Comparison of ENCODE assay signal across 28 cellular contexts in genomic region chr19:39709026-39709872, GRCh38. TPM values are rescaled to one million over a fixed set of nuclear protein-coding genes. Genes with fewer than 3 reads are reported as not detected.
DNase-seq lines count a peak whose midpoint lies in the region; ATAC-seq, FAIRE-seq and TF ChIP-seq lines count a peak whose summit lies in the region.
"Had no signal": no experiment of that assay in that cellular context is flagged by ENCODE, and none has a peak within 500 bp of the region (broad histone marks: within the 10 kb centered on the region; RNA-seq: fewer than 3 reads in every experiment).

No MANE protein-coding gene starts in this region.

- TF ChIP-seq CTCF in Calu3 (IDR thresholded peaks at IDR 0.05; ENCODE audit: unreplicated experiment) (no peak), GM12878 (IDR thresholded peaks at IDR 0.05 in 2 of 3, conservative IDR thresholded peaks at IDR 0.05 in 1 of 3; ENCODE audit: control insufficient read depth in 2 of 3, extremely low read depth in 1 of 3, insufficient read depth in 1 of 3, low read depth in 3 of 3, low read length in 3 of 3) (no peak)

- no peak for TF ChIP-seq RAD21 in GM12878 (IDR thresholded peaks at IDR 0.05; ENCODE audit: insufficient read depth, low read depth, low read length)

- peak overlapping the region; percentile 51 for H3K4me2 ChIP-seq in GM12878 (ENCODE audit: control insufficient read depth, insufficient read depth)
- H3K4me2 ChIP-seq: GM23338, KMS-11 had no signal

- no peak for TF ChIP-seq POLR2A in GM12878 (IDR thresholded peaks at IDR 0.05; ENCODE audit: low read depth, low read length)

- 90% methylated on average over 5 of the region's 5 CpGs for WGBS in HUES64
- 87% methylated on average over 5 of the region's 5 CpGs for WGBS in GM12878 (ENCODE audit: insufficient coverage, insufficient replicate concordance, low lambda C conversion rate, missing lambda C conversion rate)

- H3K79me2 ChIP-seq in GM12878 (ENCODE audit: control insufficient read depth, insufficient read depth, low read length) = peaks cover 2% of the 10 kb centered on the region

- BruUV-seq in Calu3 (replicated peaks; lab: Mats Ljungman, UMichigan) (no TSS peak), GM12878 (replicated peaks; lab: Mats Ljungman, UMichigan) (no TSS peak)

- H3K27ac ChIP-seq in HUES64 (ENCODE audit: low read depth, low read length) (no peak overlapping the region), GM12878 (ENCODE audit: control insufficient read depth, insufficient read depth) (peak overlapping the region; percentile 68)
- H3K27ac ChIP-seq: HL-60, KMS-11, SK-N-MC had no signal

- H4K20me1 ChIP-seq in GM12878 (ENCODE audit: control insufficient read depth, insufficient read depth) = no peaks in the 10 kb centered on the region

- H3K9me3 Mint-ChIP-seq in Calu3 (ENCODE audit: low read depth, unreplicated experiment) = no peaks in the 10 kb centered on the region

- no peak overlapping the region for H3K27ac Mint-ChIP-seq in Calu3 (ENCODE audit: unreplicated experiment)
- H3K27ac Mint-ChIP-seq: GM23338 had no signal

- no peak for TF ChIP-seq EP300 in GM12878 (IDR thresholded peaks at IDR 0.05; ENCODE audit: borderline replicate concordance in 1 of 2, control insufficient read depth in 1 of 2, low read depth in 2 of 2, low read length in 2 of 2)

- H3K9me3 ChIP-seq in HUES64 (ENCODE audit: insufficient read depth, low read depth, low read length) (no peaks in the 10 kb centered on the region), GM12878 (replicated peaks; ENCODE audit: control insufficient read depth, insufficient read depth, low read length) (peaks cover 2% of the 10 kb centered on the region; the same call in 1 of the 3 replicates)
- H3K9me3 ChIP-seq: BE2C, HAP-1 had no signal

- H3K27me3 Mint-ChIP-seq in Calu3 (ENCODE audit: unreplicated experiment) = peaks cover 99% of the 10 kb centered on the region

- DNase-seq in Calu3 (peak; percentile 33), GM12878 (ENCODE audit: low read depth, low spot score) (no peak), kidney tubule cell (ENCODE audit: low spot score) (peak; percentile 73), T-helper 2 cell (no peak), NCI-H1930 (lab: John Stamatoyannopoulos, UW) (no peak), left cardiac atrium (no peak)
- DNase-seq: BE2C, EL, GF-D8, NCI-H1105, NCI-H146, NCI-H2029 treated with DMSO at 0.1 percent for 48 hours, NCI-H2171, NCI-H345, NCI-H524 treated with DMSO at 0.1 percent for 48 hours, NCI-H82, OCI-M1, SHP77 treated with DMSO at 0.1 percent for 48 hours had no signal

- H3K4me1 ChIP-seq in HUES64 (ENCODE audit: insufficient read depth, low read length) (no peaks in the 10 kb centered on the region; the same call in 1 of the 2 replicates), GM12878 (ENCODE audit: control insufficient read depth, insufficient read depth, low read length) (peaks cover 50% of the 10 kb centered on the region)
- H3K4me1 ChIP-seq: BE2C, HAP-1 had no signal

- intact Hi-C loops in Calu3 (cut with micrococcal nuclease; ENCODE audit: unreplicated experiment) = no loop called here
- intact Hi-C loops in GM12878 (cut with micrococcal nuclease; ENCODE audit: unreplicated experiment) = loop anchor here (5.0 kb wide), 1 partner anchor 33 kb away; no protein-coding TSS in a partner anchor
- intact Hi-C loops in left cardiac atrium (cut with DNase I) = no loop called here

- H3K4me1 Mint-ChIP-seq in Calu3 (ENCODE audit: low read depth, unreplicated experiment) = no peaks in the 10 kb centered on the region
- H3K4me1 Mint-ChIP-seq: GM23338 had no signal

- in situ Hi-C loops in GM12878 (cut with MboI) = no loop called here

- H3K36me3 ChIP-seq in HUES64 (ENCODE audit: insufficient read depth, low read length) (no peaks in the 10 kb centered on the region), GM12878 (ENCODE audit: control insufficient read depth in 2 of 2, insufficient read depth in 2 of 2, low read length in 1 of 2) (no peaks in the 10 kb centered on the region)
- H3K36me3 ChIP-seq: BE2C, HAP-1 had no signal

- H3K36me3 Mint-ChIP-seq in Calu3 (ENCODE audit: insufficient read depth, unreplicated experiment) = no peaks in the 10 kb centered on the region

- SMC1A ChIA-PET in GM12878 (lab: Charles Lee; ENCODE audit: uncharacterized antibody, unreplicated experiment) = no interaction called here

- FAIRE-seq in GM12878 (lab: Jason Lieb, UNC) = no peak

- H3K27me3 ChIP-seq in HUES64 (ENCODE audit: insufficient read depth, low read length) = no peaks in the 10 kb centered on the region
- no peaks in the 10 kb centered on the region for H3K27me3 ChIP-seq in GM12878 (replicated peaks in 1 of 2; ENCODE audit: control insufficient read depth in 2 of 2, insufficient read depth in 2 of 2, low read length in 1 of 2)
- H3K27me3 ChIP-seq: BE2C had no signal

- H3K4me3 ChIP-seq in HUES64 (ENCODE audit: low read length) = no peak overlapping the region
- H3K4me3 ChIP-seq in GM12878 = no peak overlapping the region
- H3K4me3 ChIP-seq: GM23338, HAP-1, SK-N-MC had no signal

- H3K9ac ChIP-seq in HUES64 (ENCODE audit: low read depth, low read length) (peak overlapping the region; percentile 37; the same call in 1 of the 2 replicates), GM12878 (ENCODE audit: control insufficient read depth, insufficient read depth, low read length) (no peak overlapping the region)
- H3K9ac ChIP-seq: KMS-11 had no signal

- H2AFZ ChIP-seq in GM12878 (ENCODE audit: control insufficient read depth, low read depth, low read length) = no peak overlapping the region; the same call in 1 of the 2 replicates
- H2AFZ ChIP-seq: GM23338 had no signal

- CTCF ChIA-PET in Calu3 (lab: Charles Lee) (no interaction called here), GM12878 (lab: Yijun Ruan, JAX) (no interaction called here)

- no peak for ATAC-seq in GM12878
- ATAC-seq in HG02798 (IDR thresholded peaks at IDR 0.05; ENCODE audit: poor library complexity, unreplicated experiment) = no peak
- no peak for ATAC-seq in left cardiac atrium
- ATAC-seq: GM23338 had no signal

- no peak overlapping the region for H3K4me3 Mint-ChIP-seq in Calu3 (ENCODE audit: low read depth, unreplicated experiment)
- H3K4me3 Mint-ChIP-seq: GM23338 had no signal

- POLR2A ChIA-PET in GM12878 (lab: Charles Lee) = no interaction called here

- RAD21 ChIA-PET in GM12878 (lab: Charles Lee; ENCODE audit: unreplicated experiment) = no interaction called here

RNA-seq across cellular contexts. Expression of gene LGALS14, which starts 5.0 kb away (rescaled TPM):
- total RNA-seq in Calu3 (2022) (not detected in 2 replicates), GM12878 (2014; rRNA removed) (6.9 and 9.0 TPM in 2 replicates), GM12878 (2014; rRNA removed; fragmentation: Illumina TruSeq; extraction: Trizol) (5.2 and 6.2 TPM in 2 replicates), GM12878 (2021) (4.9 and 6.6 TPM in 2 replicates), left cardiac atrium (not detected)
- not detected for polyA plus RNA-seq in HUES64 (2013, experiment 1 of 2)
- not detected for polyA plus RNA-seq in HUES64 (2013, experiment 2 of 2)
- 0.81 TPM in 1 of 2 replicates, not detected in the other for total RNA-seq in GM12878 (2013; cell fraction: nucleolus; rRNA removed)
- 39.7 TPM for polyA plus RNA-seq in GM12878 (2011; ENCODE audit: low read depth)
- polyA plus RNA-seq in GM12878 (2011; rRNA removed) (9.3 and 12.2 TPM in 2 replicates), GM12878 (2014; fragmentation: Illumina TruSeq; extraction: Trizol) (8.1 and 8.5 TPM in 2 replicates), GM12878 (2014; fragmentation: Nextera tagmentation; extraction: Ambion mirVana) (10 to 100 TPM; 21.0 to 34.6 TPM), GM12878 (2014; rRNA removed) (5.2 and 7.6 TPM in 2 replicates), GM12878 (2016; fragmentation: Nextera tagmentation; extraction: Ambion mirVana) (1 to 10 TPM; 5.1 to 6.2 TPM)
- 6.7 and 7.4 TPM in 2 replicates for polyA plus RNA-seq in GM12878 (2011; cell fraction: cytosol; rRNA removed)
- polyA plus RNA-seq in GM12878 (2011; cell fraction: nucleus; rRNA removed) = 2.0 and 5.1 TPM in 2 replicates
- polyA plus RNA-seq in GM12878 (2012) = 23.9 and 27.5 TPM in 2 replicates
- polyA minus RNA-seq in GM12878 (2011; rRNA and poly(A)+ RNA removed) = 5.9 and 10.5 TPM in 2 replicates
- 2.6 TPM in 1 of 2 replicates, not detected in the other for polyA minus RNA-seq in GM12878 (2011; cell fraction: cytosol; rRNA and poly(A)+ RNA removed)
- polyA minus RNA-seq in GM12878 (2011; cell fraction: nucleus; rRNA and poly(A)+ RNA removed) = 1.2 TPM in 1 of 2 replicates, not detected in the other
- total RNA-seq: A172, GM23338, HT1080, RPMI7951 had no signal
- polyA plus RNA-seq: GM23338 had no signal

RNA-seq across cellular contexts. Expression of gene CLC, which starts 28.6 kb away (rescaled TPM):
- total RNA-seq in Calu3 (2022) (not detected in 2 replicates), GM12878 (2014; rRNA removed) (not detected in 2 replicates), GM12878 (2014; rRNA removed; fragmentation: Illumina TruSeq; extraction: Trizol) (0.27 TPM in 1 of 2 replicates, not detected in the other), GM12878 (2021) (0.36 TPM in 1 of 2 replicates, not detected in the other), left cardiac atrium (not detected)
- polyA plus RNA-seq in HUES64 (2013, experiment 1 of 2) = not detected
- not detected for polyA plus RNA-seq in HUES64 (2013, experiment 2 of 2)
- total RNA-seq in GM12878 (2013; cell fraction: nucleolus; rRNA removed) = not detected in 2 replicates
- polyA plus RNA-seq in GM12878 (2011; ENCODE audit: low read depth) = 4.4 TPM
- polyA plus RNA-seq in GM12878 (2011; rRNA removed) (0.31 TPM in 1 of 2 replicates, not detected in the other), GM12878 (2014; fragmentation: Illumina TruSeq; extraction: Trizol) (0.35 TPM in 1 of 2 replicates, not detected in the other), GM12878 (2014; fragmentation: Nextera tagmentation; extraction: Ambion mirVana) (under 1 TPM; 0.18 to 0.21 TPM), GM12878 (2014; rRNA removed) (0.29 TPM in 1 of 2 replicates, not detected in the other), GM12878 (2016; fragmentation: Nextera tagmentation; extraction: Ambion mirVana) (not detected)
- polyA plus RNA-seq in GM12878 (2011; cell fraction: cytosol; rRNA removed) = 0.27 and 0.55 TPM in 2 replicates
- 0.22 TPM in 1 of 2 replicates, not detected in the other for polyA plus RNA-seq in GM12878 (2011; cell fraction: nucleus; rRNA removed)
- 1.8 and 2.9 TPM in 2 replicates for polyA plus RNA-seq in GM12878 (2012)
- not detected in 2 replicates for polyA minus RNA-seq in GM12878 (2011; rRNA and poly(A)+ RNA removed)
- polyA minus RNA-seq in GM12878 (2011; cell fraction: cytosol; rRNA and poly(A)+ RNA removed) = not detected in 2 replicates
- not detected in 2 replicates for polyA minus RNA-seq in GM12878 (2011; cell fraction: nucleus; rRNA and poly(A)+ RNA removed)
- total RNA-seq: A172, GM23338, HT1080, RPMI7951 had no signal
- polyA plus RNA-seq: GM23338 had no signal

RNA-seq across cellular contexts. Expression of gene LGALS16, which starts 53.5 kb away (rescaled TPM):
- total RNA-seq in Calu3 (2022) (not detected in 2 replicates), GM12878 (2014; rRNA removed) (not detected in 2 replicates), GM12878 (2014; rRNA removed; fragmentation: Illumina TruSeq; extraction: Trizol) (not detected in 2 replicates), GM12878 (2021) (not detected in 2 replicates), left cardiac atrium (not detected)
- not detected for polyA plus RNA-seq in HUES64 (2013, experiment 1 of 2)
- not detected for polyA plus RNA-seq in HUES64 (2013, experiment 2 of 2)
- total RNA-seq in GM12878 (2013; cell fraction: nucleolus; rRNA removed) = not detected in 2 replicates
- polyA plus RNA-seq in GM12878 (2011; ENCODE audit: low read depth) = not detected
- polyA plus RNA-seq in GM12878 (2011; rRNA removed) (not detected in 2 replicates), GM12878 (2014; fragmentation: Illumina TruSeq; extraction: Trizol) (not detected in 2 replicates), GM12878 (2014; fragmentation: Nextera tagmentation; extraction: Ambion mirVana) (not detected), GM12878 (2014; rRNA removed) (not detected in 2 replicates), GM12878 (2016; fragmentation: Nextera tagmentation; extraction: Ambion mirVana) (not detected)
- not detected in 2 replicates for polyA plus RNA-seq in GM12878 (2011; cell fraction: cytosol; rRNA removed)
- not detected in 2 replicates for polyA plus RNA-seq in GM12878 (2011; cell fraction: nucleus; rRNA removed)
- polyA plus RNA-seq in GM12878 (2012) = not detected in 2 replicates
- polyA minus RNA-seq in GM12878 (2011; rRNA and poly(A)+ RNA removed) = not detected in 2 replicates
- polyA minus RNA-seq in GM12878 (2011; cell fraction: cytosol; rRNA and poly(A)+ RNA removed) = not detected in 2 replicates
- not detected in 2 replicates for polyA minus RNA-seq in GM12878 (2011; cell fraction: nucleus; rRNA and poly(A)+ RNA removed)
- total RNA-seq: A172, GM23338, HT1080, RPMI7951 had no signal
- polyA plus RNA-seq: GM23338 had no signal

Comparison
In these comparisons a context has a peak if more than half of its experiments do, and no peak if none do; other contexts are left out.
1. DNase-seq: peak in Calu3 (single experiment) and kidney tubule cell (single experiment); none in GM12878 (single experiment), T-helper 2 cell (0 of 5), NCI-H1930 (0 of 2) and left cardiac atrium (single experiment).